Comparison of ENCODE assay signal across 8 cellular contexts in the genomic region with DNA sequence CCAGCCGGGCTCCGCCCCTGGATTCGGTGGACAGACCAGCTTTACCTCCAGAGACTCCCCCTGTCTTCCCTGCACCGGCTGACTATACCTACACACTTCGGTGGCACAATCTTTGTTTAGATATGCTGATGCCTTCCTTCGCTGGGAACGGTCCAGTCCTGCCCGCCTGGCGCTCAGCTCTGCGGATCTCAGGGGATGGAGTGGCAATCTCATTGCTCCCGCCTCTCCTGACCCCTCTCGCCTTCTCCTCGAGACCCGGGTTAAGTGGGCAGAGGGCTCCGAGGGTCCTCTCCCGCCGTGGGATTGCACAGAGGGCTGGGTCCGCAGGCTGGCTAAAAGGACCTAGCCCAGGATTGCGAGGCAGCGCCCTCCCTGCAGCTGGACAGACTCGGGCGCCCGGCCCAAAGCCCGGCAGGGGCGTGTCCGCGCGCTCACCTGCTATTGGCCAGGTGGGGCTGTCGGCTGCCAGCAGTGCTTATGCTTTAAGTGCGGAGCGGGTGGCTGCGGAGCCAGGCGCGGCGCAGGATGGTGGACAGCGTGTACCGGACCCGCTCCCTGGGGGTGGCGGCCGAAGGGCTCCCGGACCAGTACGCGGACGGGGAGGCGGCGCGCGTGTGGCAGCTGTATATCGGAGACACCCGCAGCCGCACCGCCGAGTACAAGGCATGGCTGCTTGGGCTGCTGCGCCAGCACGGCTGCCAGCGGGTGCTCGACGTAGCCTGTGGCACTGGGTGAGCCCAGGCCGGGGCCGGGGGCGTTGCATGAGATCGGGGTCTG. TPM values are rescaled to one million over a fixed set of nuclear protein-coding genes. Genes with fewer than 3 reads are reported as not detected.
A peak's percentile ranks its signal among the peaks of the same experiment; 100 is the strongest.
DNase-seq lines count a peak whose midpoint lies in the region; ATAC-seq and TF ChIP-seq lines count a peak whose summit lies in the region.

A gene (plus strand): TSS at position 512 of the 777 bp plus-strand sequence. CDS start 14 bp downstream, at position 526.

- H3K27me3 ChIP-seq in left lung: peaks cover 0 to 16% of the 10 kb centered on the region in 2 donors

- H3K9me3 ChIP-seq in left lung: no peaks in the 10 kb centered on the region

- CTCF ChIA-PET in AG04449 (lab: Yijun Ruan, JAX): interaction anchor here (1.2 kb wide), 1 partner anchor 8 kb away, joined by 5 read pairs; no protein-coding TSS in a partner anchor

- H3K9me3 Mint-ChIP-seq in chondrocyte (ENCODE audit: low read depth): no peaks in the 10 kb centered on the region
- H3K9me3 Mint-ChIP-seq in stimulated activated naive B cell treated with anti-CD40 and anti-IgM and Interleukin-4, amounts not matched to agents 10 μg/mL and 1 μg/mL and 100 μg/mL, for 72 hours: no peaks in the 10 kb centered on the region

- peaks cover 19% of the 10 kb centered on the region for H3K4me1 Mint-ChIP-seq in chondrocyte (ENCODE audit: low read depth)
- peaks cover 17 to 20% of the 10 kb centered on the region in 2 donors for H3K4me1 Mint-ChIP-seq in stimulated activated naive B cell treated with anti-CD40 and anti-IgM and Interleukin-4, amounts not matched to agents 10 μg/mL and 1 μg/mL and 100 μg/mL, for 72 hours

- no peak for TF ChIP-seq CTCF in AG04449 (IDR thresholded peaks at IDR 0.05; ENCODE audit: insufficient read depth, low read length, missing control alignments)
- no peak for TF ChIP-seq CTCF in chondrocyte (IDR thresholded peaks at IDR 0.05)
- TF ChIP-seq CTCF in left lung (IDR thresholded peaks at IDR 0.05): no peak

- H3K27ac ChIP-seq in left lung: no peak within 1 kb of the TSS

- DNase-seq in AG04449 (ENCODE audit: low read depth, low spot score) (no peak), HK-2 (ENCODE audit: unreplicated experiment) (peak; percentile 47), T-helper 22 cell (ENCODE audit: low read depth) (peak; percentile 6), chondrocyte (ENCODE audit: low spot score) (no peak), left lung (peak; percentile 79 to 93)
- peak; percentile 12 for DNase-seq in stimulated activated naive B cell treated with anti-CD40 and anti-IgM and Interleukin-4, amounts not matched to agents 10 μg/mL and 1 μg/mL and 100 μg/mL, for 72 hours

- POLR2A ChIA-PET in AG04449 (lab: Yijun Ruan, JAX): interaction anchor here (0.6 kb wide), 1 partner anchor 28 kb away, joined by 3 read pairs; no protein-coding TSS in a partner anchor

- H3K36me3 Mint-ChIP-seq in chondrocyte (ENCODE audit: low read depth): peaks cover 4% of the 10 kb centered on the region
- peaks cover 24 to 35% of the 10 kb centered on the region in 2 donors for H3K36me3 Mint-ChIP-seq in stimulated activated naive B cell treated with anti-CD40 and anti-IgM and Interleukin-4, amounts not matched to agents 10 μg/mL and 1 μg/mL and 100 μg/mL, for 72 hours

- H3K36me3 ChIP-seq in left lung: peaks cover 0 to 33% of the 10 kb centered on the region in 2 donors

- H3K4me3 ChIP-seq in AG04449 (ENCODE audit: low read depth, low read length): peak within 1 kb of the TSS; percentile 48
- H3K4me3 ChIP-seq in left lung: peak within 1 kb of the TSS; percentile 29 to 33

- peaks cover 12 to 20% of the 10 kb centered on the region in 2 donors for H3K4me1 ChIP-seq in left lung

- ATAC-seq in left lung (peak; percentile 98), HG02885 (IDR thresholded peaks at IDR 0.05; ENCODE audit: poor library complexity, unreplicated experiment) (no peak), GM18498 (IDR thresholded peaks at IDR 0.05; ENCODE audit: unreplicated experiment) (no peak)
- ATAC-seq in stimulated activated naive B cell treated with anti-CD40 and anti-IgM and Interleukin-4, amounts not matched to agents 10 μg/mL and 1 μg/mL and 100 μg/mL, for 72 hours (replicated peaks): peak; percentile 76 to 79

- no peaks in the 10 kb centered on the region for H3K27me3 Mint-ChIP-seq in chondrocyte (ENCODE audit: low read depth)
- peaks cover 5 to 20% of the 10 kb centered on the region in 2 donors for H3K27me3 Mint-ChIP-seq in stimulated activated naive B cell treated with anti-CD40 and anti-IgM and Interleukin-4, amounts not matched to agents 10 μg/mL and 1 μg/mL and 100 μg/mL, for 72 hours

- intact Hi-C loops in left lung (cut with DNase I): no loop called here

- peak within 1 kb of the TSS; percentile 68 for H3K4me3 Mint-ChIP-seq in chondrocyte (ENCODE audit: unreplicated experiment)
- peak within 1 kb of the TSS; percentile 82 to 89 for H3K4me3 Mint-ChIP-seq in stimulated activated naive B cell treated with anti-CD40 and anti-IgM and Interleukin-4, amounts not matched to agents 10 μg/mL and 1 μg/mL and 100 μg/mL, for 72 hours

- H3K27ac Mint-ChIP-seq in chondrocyte (ENCODE audit: unreplicated experiment): no peak within 1 kb of the TSS
- H3K27ac Mint-ChIP-seq in stimulated activated naive B cell treated with anti-CD40 and anti-IgM and Interleukin-4, amounts not matched to agents 10 μg/mL and 1 μg/mL and 100 μg/mL, for 72 hours: peak within 1 kb of the TSS; percentile 65

RNA-seq across cellular contexts. Expression of the gene that starts here (rescaled TPM):
- 0.53 TPM in 1 of 3 replicates, not detected in the others for total RNA-seq in chondrocyte
- 1 to 10 TPM in 1 of 2 donors, under 1 TPM in 1; 0.86 to 1.0 TPM for total RNA-seq in left lung

Comparison
In these comparisons a context has a peak if more than half of its experiments do, and no peak if none do; other contexts are left out.
1. DNase-seq: peak in HK-2 (single experiment), T-helper 22 cell (single experiment), left lung (2 of 2) and stimulated activated naive B cell treated with anti-CD40 and anti-IgM and Interleukin-4, amounts not matched to agents 10 μg/mL and 1 μg/mL and 100 μg/mL, for 72 hours (single experiment); none in AG04449 (single experiment) and chondrocyte (single experiment).
2. ATAC-seq: peak in left lung (single experiment) and stimulated activated naive B cell treated with anti-CD40 and anti-IgM and Interleukin-4, amounts not matched to agents 10 μg/mL and 1 μg/mL and 100 μg/mL, for 72 hours (2 of 2); none in HG02885 (single experiment) and GM18498 (single experiment).